Comparison of ENCODE assay signal across 9 cellular contexts in the genomic region with DNA sequence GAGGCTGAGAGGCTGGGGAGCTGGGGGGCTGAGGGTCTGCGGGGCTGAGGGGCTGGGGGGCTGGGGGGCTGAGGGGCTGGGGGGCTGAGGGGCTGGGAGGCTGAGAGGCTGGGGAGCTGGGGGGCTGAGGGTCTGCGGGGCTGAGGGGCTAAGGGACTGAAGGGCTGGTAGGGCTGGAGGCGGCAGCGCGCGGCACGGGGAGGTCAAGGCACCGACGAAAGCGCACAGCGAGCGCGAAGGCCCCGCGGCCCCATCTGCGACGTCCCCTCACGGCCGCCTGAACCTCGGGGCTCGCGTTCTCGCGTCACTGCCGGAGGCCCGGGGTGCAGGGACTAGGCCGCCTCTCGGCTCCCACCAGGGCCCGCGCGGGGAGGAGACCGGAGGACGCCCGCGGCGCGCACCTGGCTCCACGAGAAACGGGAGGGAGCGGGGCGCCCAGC. TPM values are rescaled to one million over a fixed set of nuclear protein-coding genes. Genes with fewer than 3 reads are reported as not detected.
DNase-seq lines count a peak whose midpoint lies in the region; ATAC-seq and TF ChIP-seq lines count a peak whose summit lies in the region.
"Had no signal": no experiment of that assay in that cellular context is flagged by ENCODE, and none has a peak within 500 bp of the region (broad histone marks: within the 10 kb centered on the region; RNA-seq: fewer than 3 reads in every experiment).

No MANE protein-coding gene starts in this region.

- no peak overlapping the region for H2AFZ ChIP-seq in GM23248

- H3K27ac ChIP-seq in GM23248 (peak overlapping the region; percentile 72), Panc1 (ENCODE audit: low read length) (peak overlapping the region; percentile 79), skin epidermis (peak overlapping the region; percentile 47 to 96 (median 91))

- intact Hi-C loops in Calu3 (cut with micrococcal nuclease; ENCODE audit: unreplicated experiment), result no loop called here
- intact Hi-C loops in Panc1 (cut with micrococcal nuclease; ENCODE audit: unreplicated experiment), result no loop called here

- no peaks in the 10 kb centered on the region for H3K9me2 ChIP-seq in GM23248 (ENCODE audit: insufficient read depth)

- no peaks in the 10 kb centered on the region for H3K9me3 Mint-ChIP-seq in Calu3 (ENCODE audit: low read depth, unreplicated experiment)

- H3K36me3 Mint-ChIP-seq in Calu3 (ENCODE audit: insufficient read depth, unreplicated experiment), result peaks cover 78% of the 10 kb centered on the region

- H3K27ac Mint-ChIP-seq in Calu3 (ENCODE audit: unreplicated experiment), result peak overlapping the region; percentile 87

- POLR2A ChIA-PET in Panc1 (lab: Charles Lee), result no interaction called here

- in situ Hi-C loops in GM23248 (cut with MboI) (no loop called here), Panc1 (cut with HindIII; ENCODE audit: low pct_unique_long_range_greater_than_20kb, low sequenced_read_pairs) (no loop called here)

- H3K27me3 ChIP-seq in GM23248 (replicated peaks; ENCODE audit: insufficient read depth) (no peaks in the 10 kb centered on the region), Panc1 (ENCODE audit: control insufficient read depth, insufficient read depth, low read length) (no peaks in the 10 kb centered on the region)

- no peaks in the 10 kb centered on the region for H4K20me1 ChIP-seq in GM23248 (ENCODE audit: insufficient read depth)

- peaks cover 4% of the 10 kb centered on the region; the same call in 1 of the 2 replicates for H3K36me3 ChIP-seq in GM23248 (ENCODE audit: low read depth)
- no peaks in the 10 kb centered on the region; the same call in none of the 2 replicates for H3K36me3 ChIP-seq in Panc1 (ENCODE audit: control insufficient read depth, insufficient read depth, low read length)

- no peak for TF ChIP-seq CTCF in Calu3 (IDR thresholded peaks at IDR 0.05; ENCODE audit: unreplicated experiment)
- TF ChIP-seq CTCF in Panc1 (IDR thresholded peaks at IDR 0.05), result no peak
- TF ChIP-seq CTCF in fibroblast of villous mesenchyme (IDR thresholded peaks at IDR 0.05; ENCODE audit: insufficient read depth, low read depth, low read length), result no peak

- DNase-seq in Calu3 (no peak), GM23248 (no peak), Panc1 (ENCODE audit: low read depth, low spot score) (no peak), fibroblast of villous mesenchyme (ENCODE audit: low read depth) (no peak), NCI-H2196 (lab: John Stamatoyannopoulos, UW; ENCODE audit: unreplicated experiment) (no peak), A172 (ENCODE audit: low spot score) (no peak)
- no peak for DNase-seq in stimulated activated CD4-positive, alpha-beta T cell treated with anti-CD3 and anti-CD28 coated beads, Interleukin-4, amount 100 ng/mL, for 4 hours

- H3K4me3 Mint-ChIP-seq in Calu3 (ENCODE audit: low read depth, unreplicated experiment), result peak overlapping the region; percentile 84

- peaks cover 71% of the 10 kb centered on the region for H3K79me2 ChIP-seq in GM23248 (ENCODE audit: insufficient read depth)

- H3K27me3 Mint-ChIP-seq in Calu3 (ENCODE audit: unreplicated experiment), result no peaks in the 10 kb centered on the region

- 0 to 2% methylated on average over 14 to 38 of the region's 41 CpGs for WGBS in GM23248 (ENCODE audit: low coverage in 1 of 2, low lambda C conversion rate in 2 of 2, missing lambda C conversion rate in 2 of 2), 2 experiments

- no TSS peak for BruUV-seq in Calu3 (replicated peaks; lab: Mats Ljungman, UMichigan)
- BruUV-seq in Panc1 (replicated peaks; lab: Mats Ljungman, UMichigan), result no TSS peak

- peaks cover 14% of the 10 kb centered on the region for H3K4me1 ChIP-seq in GM23248 (ENCODE audit: insufficient read depth)
- peaks cover 33% of the 10 kb centered on the region for H3K4me1 ChIP-seq in Panc1 (ENCODE audit: control insufficient read depth, insufficient read depth, low read length)

- peak; percentile 54 for ATAC-seq in Panc1

- CTCF ChIA-PET in Calu3 (lab: Charles Lee), result no interaction called here
- CTCF ChIA-PET in Panc1 (lab: Charles Lee), result interaction anchor here (0.7 kb wide), 1 partner anchor 75 kb away, joined by 4 read pairs; the partner anchor contains the start of gene CCNL2

- peak overlapping the region; percentile 89 for H3K4me3 ChIP-seq in GM23248
- H3K4me3 ChIP-seq in Panc1 (ENCODE audit: low read depth in 2 of 2, low read length in 2 of 2), result peak overlapping the region; percentile 71 to 87
- peak overlapping the region; percentile 83 for H3K4me3 ChIP-seq in fibroblast of villous mesenchyme (ENCODE audit: low read depth, low read length)
- H3K4me3 ChIP-seq in skin epidermis, result peak overlapping the region; percentile 82 to 97 (median 89)

- peaks cover 3% of the 10 kb centered on the region; the same call in 1 of the 2 replicates for H3F3A ChIP-seq in GM23248 (ENCODE audit: insufficient read depth)

- peak overlapping the region; percentile 55 for H3K4me2 ChIP-seq in GM23248 (ENCODE audit: unreplicated experiment)

- peak overlapping the region; percentile 97 for H3K9ac ChIP-seq in GM23248

- H3K9me3 ChIP-seq in GM23248 (ENCODE audit: low read depth) (no peaks in the 10 kb centered on the region), Panc1 (ENCODE audit: control insufficient read depth, insufficient read depth, low read depth, low read length) (no peaks in the 10 kb centered on the region)

- peaks cover 25% of the 10 kb centered on the region for H3K4me1 Mint-ChIP-seq in Calu3 (ENCODE audit: low read depth, unreplicated experiment)

RNA-seq across cellular contexts. Expression of gene INTS11, which starts 0.4 kb away (rescaled TPM):
- total RNA-seq in Calu3 (2022) (110 and 117 TPM in 2 replicates), Panc1 (2021; ENCODE audit: unreplicated experiment) (114 TPM), fibroblast of villous mesenchyme (57.9 and 61.2 TPM in 2 replicates)
- 80.1 and 90.0 TPM in 2 replicates for total RNA-seq in GM23248 (2014; rRNA removed; shearing (Covaris generic))
- 70.2 and 72.8 TPM in 2 replicates for polyA plus RNA-seq in GM23248 (2016; fragmentation: Nextera tagmentation; extraction: Ambion mirVana)
- 216 TPM for polyA plus RNA-seq in Panc1 (2012; ENCODE audit: insufficient read length)
- total RNA-seq in A172 (2014; rRNA removed; shearing (Covaris generic)), result 48.4 and 56.7 TPM in 2 replicates

RNA-seq across cellular contexts. Expression of gene CPTP, which starts 0.5 kb away (rescaled TPM):
- total RNA-seq in Calu3 (2022), result 20.1 and 23.7 TPM in 2 replicates
- 30.5 and 39.0 TPM in 2 replicates for total RNA-seq in GM23248 (2014; rRNA removed; shearing (Covaris generic))
- polyA plus RNA-seq in GM23248 (2016; fragmentation: Nextera tagmentation; extraction: Ambion mirVana), result 28.0 and 33.2 TPM in 2 replicates
- total RNA-seq in Panc1 (2021; ENCODE audit: unreplicated experiment), result 52.2 TPM
- polyA plus RNA-seq in Panc1 (2012; ENCODE audit: insufficient read length), result 54.5 TPM
- total RNA-seq in fibroblast of villous mesenchyme, result 11.7 and 13.2 TPM in 2 replicates
- total RNA-seq in A172 (2014; rRNA removed; shearing (Covaris generic)), result 17.0 and 19.5 TPM in 2 replicates

RNA-seq across cellular contexts. Expression of gene TAS1R3, which starts 7.0 kb away (rescaled TPM):
- total RNA-seq in Calu3 (2022) (0.24 and 0.42 TPM in 2 replicates), Panc1 (2021; ENCODE audit: unreplicated experiment) (0.31 TPM), fibroblast of villous mesenchyme (under 0.01 TPM in 2 replicates)
- 0.54 TPM in 1 of 2 replicates, not detected in the other for total RNA-seq in GM23248 (2014; rRNA removed; shearing (Covaris generic))
- 0.24 TPM in 1 of 2 replicates, not detected in the other for polyA plus RNA-seq in GM23248 (2016; fragmentation: Nextera tagmentation; extraction: Ambion mirVana)
- polyA plus RNA-seq in Panc1 (2012; ENCODE audit: insufficient read length), result 0.55 TPM
- total RNA-seq in A172 (2014; rRNA removed; shearing (Covaris generic)), result 0.22 and 0.33 TPM in 2 replicates
- total RNA-seq: SK-MEL-5 had no signal

RNA-seq across cellular contexts. Expression of gene PUSL1, which starts 15.7 kb away (rescaled TPM):
- 22.7 and 24.7 TPM in 2 replicates for total RNA-seq in Calu3 (2022)
- total RNA-seq in GM23248 (2014; rRNA removed; shearing (Covaris generic)), result 36.2 and 46.5 TPM in 2 replicates
- 28.3 and 30.9 TPM in 2 replicates for polyA plus RNA-seq in GM23248 (2016; fragmentation: Nextera tagmentation; extraction: Ambion mirVana)
- 46.9 TPM for total RNA-seq in Panc1 (2021; ENCODE audit: unreplicated experiment)
- 35.9 TPM for polyA plus RNA-seq in Panc1 (2012; ENCODE audit: insufficient read length)
- total RNA-seq in fibroblast of villous mesenchyme, result 25.0 and 36.7 TPM in 2 replicates
- total RNA-seq in A172 (2014; rRNA removed; shearing (Covaris generic)), result 15.6 and 17.3 TPM in 2 replicates

RNA-seq across cellular contexts. Expression of gene ACAP3, which starts 16.4 kb away (rescaled TPM):
- total RNA-seq in Calu3 (2022), result 41.1 and 48.3 TPM in 2 replicates
- total RNA-seq in GM23248 (2014; rRNA removed; shearing (Covaris generic)), result 58.6 and 68.0 TPM in 2 replicates
- polyA plus RNA-seq in GM23248 (2016; fragmentation: Nextera tagmentation; extraction: Ambion mirVana), result 11.6 and 11.8 TPM in 2 replicates
- total RNA-seq in Panc1 (2021; ENCODE audit: unreplicated experiment), result 30.7 TPM
- 31.4 TPM for polyA plus RNA-seq in Panc1 (2012; ENCODE audit: insufficient read length)
- 43.2 and 54.8 TPM in 2 replicates for total RNA-seq in fibroblast of villous mesenchyme
- 37.2 and 37.5 TPM in 2 replicates for total RNA-seq in A172 (2014; rRNA removed; shearing (Covaris generic))
